ENCODE assay signal across 27 cellular contexts in the genomic region with DNA sequence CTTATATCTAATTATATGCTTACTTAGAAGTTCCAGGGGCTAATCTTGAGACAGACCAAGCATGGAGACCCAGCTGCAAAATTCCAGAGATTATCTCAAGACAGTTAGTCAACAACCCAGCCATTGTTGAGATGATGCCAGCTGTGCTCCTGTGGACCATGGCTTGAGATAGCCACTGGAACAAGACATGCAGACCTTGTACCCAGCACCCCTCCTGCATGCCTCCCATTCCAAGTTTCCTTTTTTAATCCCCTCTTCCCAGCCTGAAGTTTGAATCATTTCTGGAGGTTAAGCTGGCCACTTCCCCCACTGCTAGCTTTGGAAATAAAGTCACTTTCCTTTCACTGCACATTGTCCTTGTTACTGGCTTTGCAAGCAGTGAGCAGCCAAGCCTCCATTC.
"Had no signal": no experiment of that assay in that cellular context is flagged by ENCODE, and none has a peak within 500 bp of the region (broad histone marks: within the 10 kb centered on the region; RNA-seq: fewer than 3 reads in every experiment).

No MANE protein-coding gene starts in this region.

- H3K9me3 Mint-ChIP-seq: activated CD4-positive, alpha-beta T cell treated with anti-CD3 and anti-CD28 coated beads, Interleukin-2, amount 10 ng/mL, durations not matched to agents 24 days and 14 days; activated CD8-positive, alpha-beta T cell treated with anti-CD3 and anti-CD28 coated beads for 36 hours; activated T-helper 17 cell treated with anti-CD3 and anti-CD28 coated beads, Interleukin-2, amount 50 U/mL, for 72 hours had no signal

- H3K27ac Mint-ChIP-seq: activated CD4-positive, alpha-beta T cell treated with anti-CD3 and anti-CD28 coated beads, Interleukin-2, amount 10 ng/mL, durations not matched to agents 24 days and 14 days; activated CD8-positive, alpha-beta T cell treated with anti-CD3 and anti-CD28 coated beads for 36 hours; activated naive CD8-positive, alpha-beta T cell treated with anti-CD3 and anti-CD28 coated beads for 36 hours; activated T-cell treated with anti-CD3 and anti-CD28 coated beads, Interleukin-2, amount 50 U/mL, for 72 hours; activated T-helper 17 cell treated with anti-CD3 and anti-CD28 coated beads, Interleukin-2, amount 50 U/mL, for 72 hours had no signal

- ATAC-seq: activated CD8-positive, alpha-beta T cell treated with anti-CD3 and anti-CD28 coated beads for 36 hours; activated T-cell treated with anti-CD3 and anti-CD28 coated beads, Interleukin-2, amount 50 U/mL, for 72 hours; activated T-helper 17 cell treated with anti-CD3 and anti-CD28 coated beads, Interleukin-2, amount 50 U/mL, for 72 hours; K562; PC-3 had no signal

- DNase-seq: activated CD4-positive, alpha-beta T cell treated with anti-CD3 and anti-CD28 coated beads, Interleukin-2, amount 10 ng/mL, durations not matched to agents 24 days and 14 days; activated CD4-positive, alpha-beta T cell treated with anti-CD3 and anti-CD28 coated beads, Interleukin-2, amount 50 U/mL, for 4 hours; activated CD8-positive, alpha-beta T cell treated with anti-CD3 and anti-CD28 coated beads for 36 hours; activated effector memory CD4-positive, alpha-beta T cell treated with anti-CD3 and anti-CD28 coated beads, Interleukin-2, amount 50 U/mL, for 16 hours; activated naive CD4-positive, alpha-beta T cell; activated naive CD4-positive, alpha-beta T cell treated with anti-CD3 and anti-CD28 coated beads, Interleukin-2, amount 50 U/mL, for 16 hours; activated naive CD8-positive, alpha-beta T cell treated with anti-CD3 and anti-CD28 coated beads for 36 hours; activated T-cell treated with anti-CD3 and anti-CD28 coated beads, Interleukin-2, amount 50 U/mL, for 1 hour; activated T-cell treated with anti-CD3 and anti-CD28 coated beads, Interleukin-2, amount 50 U/mL, for 72 hours; amygdala; NCI-H1048; NCI-H1105 treated with DMSO at 0.1 percent for 48 hours; NCI-H1436; NCI-H1694; NCI-H1930; NCI-H2081 treated with DMSO at 0.1 percent for 48 hours; NCI-H226; NCI-H446 treated with DMSO at 0.1 percent for 48 hours; NCI-H524; NCI-H69; NK-92 treated with Interleukin-12 subunit alpha and Interleukin-12 subunit beta, amount 100 ng/mL, for 24 hours; PC-3; Peyer's patch; Right ventricle myocardium superior; T1000 had no signal

- H3K4me1 Mint-ChIP-seq: activated T-helper 17 cell treated with anti-CD3 and anti-CD28 coated beads, Interleukin-2, amount 50 U/mL, for 72 hours had no signal

- H3K4me3 Mint-ChIP-seq: activated CD4-positive, alpha-beta T cell treated with anti-CD3 and anti-CD28 coated beads, Interleukin-2, amount 10 ng/mL, durations not matched to agents 24 days and 14 days; activated CD8-positive, alpha-beta T cell treated with anti-CD3 and anti-CD28 coated beads for 36 hours; activated naive CD8-positive, alpha-beta T cell treated with anti-CD3 and anti-CD28 coated beads for 36 hours; activated T-cell treated with anti-CD3 and anti-CD28 coated beads, Interleukin-2, amount 50 U/mL, for 72 hours; activated T-helper 17 cell treated with anti-CD3 and anti-CD28 coated beads, Interleukin-2, amount 50 U/mL, for 72 hours had no signal

- H3K27me3 Mint-ChIP-seq: activated CD8-positive, alpha-beta T cell treated with anti-CD3 and anti-CD28 coated beads for 36 hours; activated naive CD8-positive, alpha-beta T cell treated with anti-CD3 and anti-CD28 coated beads for 36 hours; activated T-helper 17 cell treated with anti-CD3 and anti-CD28 coated beads, Interleukin-2, amount 50 U/mL, for 72 hours had no signal
